In the genomic region with DNA sequence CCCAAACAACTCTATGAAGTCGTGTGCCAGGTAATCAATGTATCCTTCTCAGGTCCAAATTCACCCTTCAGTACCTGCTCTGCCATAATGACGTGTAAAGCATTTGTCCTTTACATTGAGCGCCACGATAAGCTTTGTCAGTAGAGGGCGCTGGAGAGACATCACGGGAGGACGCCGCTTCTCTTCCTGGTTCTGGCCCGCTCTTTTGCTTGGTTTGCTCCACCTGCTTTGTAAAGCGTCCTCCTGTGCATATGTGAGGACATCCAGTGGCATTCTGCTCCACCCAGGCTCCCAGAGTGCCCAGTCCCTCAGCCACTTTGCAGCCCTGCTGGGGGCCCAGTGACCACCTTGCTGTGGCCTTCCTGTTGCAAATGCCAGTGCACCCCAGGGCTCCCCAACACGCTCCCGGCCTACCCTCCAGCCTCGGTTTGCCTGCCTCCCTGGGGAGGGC, we compare ENCODE assay signal across 8 cellular contexts.
A peak's percentile ranks its signal among the peaks of the same experiment; 100 is the strongest.
DNase-seq lines count a peak whose midpoint lies in the region; TF ChIP-seq lines count a peak whose summit lies in the region.

No MANE protein-coding gene starts in this region.

- H3K4me1 Mint-ChIP-seq in brain: no peaks in the 10 kb centered on the region

- intact Hi-C loops in ovary (cut with DNase I): loop anchor here in 1 of 4 donors (10.0 kb wide), 1 partner anchor 49 kb away; no protein-coding TSS in a partner anchor

- H3K36me3 Mint-ChIP-seq in brain: no peaks in the 10 kb centered on the region

- H3K27me3 Mint-ChIP-seq in brain: peaks cover 25% of the 10 kb centered on the region

- H3K4me3 ChIP-seq in ovary: no peak overlapping the region

- WGBS in ovary, 3 donors: 66 to 77% (median 74%) methylated on average over 13 of the region's 13 CpGs

- H3K27me3 ChIP-seq in ovary: no peaks in the 10 kb centered on the region

- H3K36me3 ChIP-seq in ovary: no peaks in the 10 kb centered on the region

- H3K9me3 Mint-ChIP-seq in brain: peaks cover 0 to 12% (median 9%) of the 10 kb centered on the region in 5 experiments

- H3K27ac Mint-ChIP-seq in brain: no peak overlapping the region

- H3K27ac ChIP-seq in ovary: no peak overlapping the region

- no peak for TF ChIP-seq EP300 in ovary (IDR thresholded peaks at IDR 0.05)

- TF ChIP-seq CTCF in brain (conservative IDR thresholded peaks at IDR 0.05) (peak; percentile 39 to 57), ovary (IDR thresholded peaks at IDR 0.05) (peak in 1 of 3 donors; percentile 6)

- H3K4me1 ChIP-seq in ovary (ENCODE audit: insufficient read depth): no peaks in the 10 kb centered on the region

- no peak for TF ChIP-seq POLR2A in ovary (IDR thresholded peaks at IDR 0.05)

- H3K4me3 Mint-ChIP-seq in brain: no peak overlapping the region

- H3K9me3 ChIP-seq in ovary: no peaks in the 10 kb centered on the region

- DNase-seq in NCI-H2227 (lab: John Stamatoyannopoulos, UW; ENCODE audit: unreplicated experiment) (peak; percentile 29), NCI-H2227 treated with DMSO at 0.1 percent for 48 hours (lab: John Stamatoyannopoulos, UW) (no peak), HCEC 1CT (peak; percentile 58), NOMO-1 (lab: John Stamatoyannopoulos, UW; ENCODE audit: unreplicated experiment in 2 of 2) (peak; percentile 63 to 76), ovary (peak in 4 of 5 donors; percentile 35 to 62 (median 48)), nucleus accumbens (lab: John Stamatoyannopoulos, UW) (no peak)
- no peak for DNase-seq in central memory CD4-positive, alpha-beta T cell

Comparison
In these comparisons a context has a peak if more than half of its experiments do, and no peak if none do; other contexts are left out.
1. DNase-seq: peak in NCI-H2227 (single experiment), HCEC 1CT (single experiment), NOMO-1 (2 of 2) and ovary (4 of 5); none in NCI-H2227 treated with DMSO at 0.1 percent for 48 hours (single experiment), central memory CD4-positive, alpha-beta T cell (single experiment) and nucleus accumbens (0 of 56).